32 cellular contexts compared by ENCODE assay signal in genomic region chr9:5468850-5469249, GRCh38. TPM values are rescaled to one million over a fixed set of nuclear protein-coding genes. Genes with fewer than 3 reads are reported as not detected.
"Had no signal": no experiment of that assay in that cellular context is flagged by ENCODE, and none has a peak within 500 bp of the region (broad histone marks: within the 10 kb centered on the region; RNA-seq: fewer than 3 reads in every experiment).

No MANE protein-coding gene starts in this region.

- H3K27me3 Mint-ChIP-seq: activated B cell treated with CpG ODN at 0.5 μM for 24 hours; activated CD4-positive, alpha-beta memory T cell treated with anti-CD3 and anti-CD28 coated beads for 36 hours; activated naive CD8-positive, alpha-beta T cell; activated naive CD8-positive, alpha-beta T cell treated with anti-CD3 and anti-CD28 coated beads, Interleukin-2, amount 50 U/mL, for 24 hours; T-cell had no signal

- H3K4me2 ChIP-seq: PC-9 had no signal

- H3K4me1 Mint-ChIP-seq: brain had no signal

- H3K4me3 ChIP-seq: PC-9 had no signal

- H2AFZ ChIP-seq: PC-9 had no signal

- H3K4me3 Mint-ChIP-seq: activated B cell treated with CpG ODN at 0.5 μM for 24 hours; activated CD4-positive, alpha-beta memory T cell treated with anti-CD3 and anti-CD28 coated beads for 36 hours; activated naive CD8-positive, alpha-beta T cell; activated naive CD8-positive, alpha-beta T cell treated with anti-CD3 and anti-CD28 coated beads, Interleukin-2, amount 50 U/mL, for 24 hours; brain; T-cell had no signal

- H3K9me3 Mint-ChIP-seq: activated CD4-positive, alpha-beta memory T cell treated with anti-CD3 and anti-CD28 coated beads for 36 hours; activated naive CD8-positive, alpha-beta T cell treated with anti-CD3 and anti-CD28 coated beads, Interleukin-2, amount 50 U/mL, for 24 hours; activated T-helper 2 cell treated with anti-CD3 and anti-CD28 coated beads, Interferon-gamma antibody, Interleukin-2, Interleukin-4, amounts not matched to agents 10 μg/mL and 5 μg/mL and 100 μg/mL, durations not matched to agents 14 hours and 24 hours and 36 hours; T-cell had no signal

- DNase-seq: activated B cell treated with CpG ODN at 0.5 μM for 24 hours; activated CD4-positive, alpha-beta memory T cell treated with anti-CD3 and anti-CD28 coated beads for 36 hours; activated CD4-positive, alpha-beta T cell treated with anti-CD3 and anti-CD28 coated beads for 4 hours; activated CD4-positive, alpha-beta T cell treated with anti-CD3 and anti-CD28 coated beads, Interleukin-2, amount 50 U/mL, for 1 hour; activated CD4-positive, CD25-positive, alpha-beta regulatory T cell treated with anti-CD3 and anti-CD28 coated beads, Interleukin-2, amount 50 U/mL, for 72 hours; activated CD8-positive, alpha-beta memory T cell treated with anti-CD3 and anti-CD28 coated beads, Interleukin-2, amount 50 U/mL, for 48 hours; activated gamma-delta T cell; activated naive CD4-positive, alpha-beta T cell treated with Interleukin-2 at 50 U/mL for 16 hours; activated naive CD8-positive, alpha-beta T cell treated with anti-CD3 and anti-CD28 coated beads, Interleukin-2, amount 50 U/mL, for 24 hours; activated T-cell treated with anti-CD3 and anti-CD28 coated beads, Interleukin-2, amount 50 U/mL, for 1 hour; anterior cingulate cortex; cerebellar nuclear complex; NCI-H1105; NCI-H1417 treated with DMSO at 0.1 percent for 48 hours; NCI-H187 treated with DMSO at 0.1 percent for 48 hours; NCI-H2081; NCI-H226; NCI-H446 treated with DMSO at 0.1 percent for 48 hours; NCI-H524; NK-92 treated with Interleukin-12 subunit alpha and Interleukin-12 subunit beta, amount 100 ng/mL, for 24 hours; PC-9; SIG-M5; T-cell; T-helper 2 cell; T-helper 9 cell had no signal

- H3K27ac ChIP-seq: PC-9, RWPE1, VCaP had no signal

- H3K27ac Mint-ChIP-seq: activated B cell treated with CpG ODN at 0.5 μM for 24 hours; activated CD4-positive, alpha-beta memory T cell treated with anti-CD3 and anti-CD28 coated beads for 36 hours; activated T-helper 2 cell treated with anti-CD3 and anti-CD28 coated beads, Interferon-gamma antibody, Interleukin-2, Interleukin-4, amounts not matched to agents 10 μg/mL and 5 μg/mL and 100 μg/mL, durations not matched to agents 14 hours and 24 hours and 36 hours; brain; T-cell had no signal

- H3K36me3 Mint-ChIP-seq: brain had no signal

RNA-seq across cellular contexts. Expression of gene PDCD1LG2, which starts 41.5 kb away (rescaled TPM):
- total RNA-seq: OCI-LY7, SK-MEL-5 had no signal
